Comparison of ENCODE assay signal across 8 cellular contexts in the genomic region with DNA sequence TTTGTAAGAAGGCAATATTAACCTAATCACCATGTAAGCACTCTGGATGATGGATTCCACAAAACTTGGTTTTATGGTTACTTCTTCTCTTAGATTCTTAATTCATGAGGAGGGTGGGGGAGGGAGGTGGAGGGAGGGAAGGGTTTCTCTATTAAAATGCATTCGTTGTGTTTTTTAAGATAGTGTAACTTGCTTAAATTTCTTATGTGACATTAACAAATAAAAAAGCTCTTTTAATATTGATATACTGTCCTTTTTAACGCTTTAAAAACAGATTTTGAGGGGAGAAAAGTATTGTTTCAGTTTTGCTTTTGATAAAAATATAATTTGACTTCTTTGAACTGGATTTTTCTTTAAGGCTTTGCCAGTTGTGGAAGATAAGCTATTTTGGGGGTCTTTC.
"Had no signal": no experiment of that assay in that cellular context is flagged by ENCODE, and none has a peak within 500 bp of the region (broad histone marks: within the 10 kb centered on the region; RNA-seq: fewer than 3 reads in every experiment).

No MANE protein-coding gene starts in this region.

- H3K4me3 Mint-ChIP-seq: H9, IgD-negative memory B cell had no signal

- H3K27ac ChIP-seq: GM23248 had no signal

- DNase-seq: GM23248, H9, HCEC 1CT, KG1 had no signal

- H3K9ac ChIP-seq: GM23248 had no signal

- H3K27ac Mint-ChIP-seq: IgD-negative memory B cell had no signal

- FAIRE-seq: H1, H54, HTR-8/SVneo had no signal

- H3K4me3 ChIP-seq: GM23248 had no signal

- H3K27me3 Mint-ChIP-seq: IgD-negative memory B cell had no signal

- H2AFZ ChIP-seq: GM23248 had no signal

- H3K9me3 Mint-ChIP-seq: IgD-negative memory B cell had no signal
